1 cellular context compared by ENCODE assay signal in genomic region chr10:120436431-120437142, GRCh38.
TF ChIP-seq lines count a peak whose summit lies in the region.

No MANE protein-coding gene starts in this region.

TF ChIP-seq in GM23338, 12 proteins besides CTCF, POLR2A, EP300 and RAD21 (continued from another document):
- TF ChIP-seq, protein P1, sequence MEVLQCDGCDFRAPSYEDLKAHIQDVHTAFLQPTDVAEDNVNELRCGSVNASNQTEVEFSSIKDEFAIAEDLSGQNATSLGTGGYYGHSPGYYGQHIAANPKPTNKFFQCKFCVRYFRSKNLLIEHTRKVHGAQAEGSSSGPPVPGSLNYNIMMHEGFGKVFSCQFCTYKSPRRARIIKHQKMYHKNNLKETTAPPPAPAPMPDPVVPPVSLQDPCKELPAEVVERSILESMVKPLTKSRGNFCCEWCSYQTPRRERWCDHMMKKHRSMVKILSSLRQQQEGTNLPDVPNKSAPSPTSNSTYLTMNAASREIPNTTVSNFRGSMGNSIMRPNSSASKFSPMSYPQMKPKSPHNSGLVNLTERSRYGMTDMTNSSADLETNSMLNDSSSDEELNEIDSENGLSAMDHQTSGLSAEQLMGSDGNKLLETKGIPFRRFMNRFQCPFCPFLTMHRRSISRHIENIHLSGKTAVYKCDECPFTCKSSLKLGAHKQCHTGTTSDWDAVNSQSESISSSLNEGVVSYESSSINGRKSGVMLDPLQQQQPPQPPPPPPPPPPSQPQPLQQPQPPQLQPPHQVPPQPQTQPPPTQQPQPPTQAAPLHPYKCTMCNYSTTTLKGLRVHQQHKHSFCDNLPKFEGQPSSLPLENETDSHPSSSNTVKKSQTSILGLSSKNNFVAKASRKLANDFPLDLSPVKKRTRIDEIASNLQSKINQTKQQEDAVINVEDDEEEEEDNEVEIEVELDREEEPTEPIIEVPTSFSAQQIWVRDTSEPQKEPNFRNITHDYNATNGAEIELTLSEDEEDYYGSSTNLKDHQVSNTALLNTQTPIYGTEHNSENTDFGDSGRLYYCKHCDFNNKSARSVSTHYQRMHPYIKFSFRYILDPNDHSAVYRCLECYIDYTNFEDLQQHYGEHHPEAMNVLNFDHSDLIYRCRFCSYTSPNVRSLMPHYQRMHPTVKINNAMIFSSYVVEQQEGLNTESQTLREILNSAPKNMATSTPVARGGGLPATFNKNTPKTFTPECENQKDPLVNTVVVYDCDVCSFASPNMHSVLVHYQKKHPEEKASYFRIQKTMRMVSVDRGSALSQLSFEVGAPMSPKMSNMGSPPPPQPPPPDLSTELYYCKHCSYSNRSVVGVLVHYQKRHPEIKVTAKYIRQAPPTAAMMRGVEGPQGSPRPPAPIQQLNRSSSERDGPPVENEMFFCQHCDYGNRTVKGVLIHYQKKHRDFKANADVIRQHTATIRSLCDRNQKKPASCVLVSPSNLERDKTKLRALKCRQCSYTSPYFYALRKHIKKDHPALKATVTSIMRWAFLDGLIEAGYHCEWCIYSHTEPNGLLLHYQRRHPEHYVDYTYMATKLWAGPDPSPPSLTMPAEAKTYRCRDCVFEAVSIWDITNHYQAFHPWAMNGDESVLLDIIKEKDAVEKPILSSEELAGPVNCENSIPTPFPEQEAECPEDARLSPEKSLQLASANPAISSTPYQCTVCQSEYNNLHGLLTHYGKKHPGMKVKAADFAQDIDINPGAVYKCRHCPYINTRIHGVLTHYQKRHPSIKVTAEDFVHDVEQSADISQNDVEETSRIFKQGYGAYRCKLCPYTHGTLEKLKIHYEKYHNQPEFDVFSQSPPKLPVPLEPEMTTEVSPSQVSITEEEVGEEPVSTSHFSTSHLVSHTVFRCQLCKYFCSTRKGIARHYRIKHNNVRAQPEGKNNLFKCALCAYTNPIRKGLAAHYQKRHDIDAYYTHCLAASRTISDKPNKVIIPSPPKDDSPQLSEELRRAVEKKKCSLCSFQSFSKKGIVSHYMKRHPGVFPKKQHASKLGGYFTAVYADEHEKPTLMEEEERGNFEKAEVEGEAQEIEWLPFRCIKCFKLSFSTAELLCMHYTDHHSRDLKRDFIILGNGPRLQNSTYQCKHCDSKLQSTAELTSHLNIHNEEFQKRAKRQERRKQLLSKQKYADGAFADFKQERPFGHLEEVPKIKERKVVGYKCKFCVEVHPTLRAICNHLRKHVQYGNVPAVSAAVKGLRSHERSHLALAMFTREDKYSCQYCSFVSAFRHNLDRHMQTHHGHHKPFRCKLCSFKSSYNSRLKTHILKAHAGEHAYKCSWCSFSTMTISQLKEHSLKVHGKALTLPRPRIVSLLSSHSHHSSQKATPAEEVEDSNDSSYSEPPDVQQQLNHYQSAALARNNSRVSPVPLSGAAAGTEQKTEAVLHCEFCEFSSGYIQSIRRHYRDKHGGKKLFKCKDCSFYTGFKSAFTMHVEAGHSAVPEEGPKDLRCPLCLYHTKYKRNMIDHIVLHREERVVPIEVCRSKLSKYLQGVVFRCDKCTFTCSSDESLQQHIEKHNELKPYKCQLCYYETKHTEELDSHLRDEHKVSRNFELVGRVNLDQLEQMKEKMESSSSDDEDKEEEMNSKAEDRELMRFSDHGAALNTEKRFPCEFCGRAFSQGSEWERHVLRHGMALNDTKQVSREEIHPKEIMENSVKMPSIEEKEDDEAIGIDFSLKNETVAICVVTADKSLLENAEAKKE (CRISPR knock-in tag; IDR thresholded peaks at IDR 0.05), result no peak
- TF ChIP-seq ZNF331 (CRISPR knock-in tag; IDR thresholded peaks at IDR 0.05; ENCODE audit: low read depth) (no peak), JUNB (IDR thresholded peaks at IDR 0.05; ENCODE audit: unreplicated experiment) (no peak), NANOG (IDR thresholded peaks at IDR 0.05; ENCODE audit: borderline replicate concordance) (no peak), REST (IDR thresholded peaks at IDR 0.05; ENCODE audit: unreplicated experiment) (no peak), STAT1 (IDR thresholded peaks at IDR 0.05; ENCODE audit: unreplicated experiment) (no peak), ZNF114 (CRISPR knock-in tag; IDR thresholded peaks at IDR 0.05) (no peak), EZH2 (IDR thresholded peaks at IDR 0.05; ENCODE audit: low read depth, unreplicated experiment) (no peak), EZH2phosphoT487 (IDR thresholded peaks at IDR 0.05; ENCODE audit: unreplicated experiment) (no peak), ETS1 (IDR thresholded peaks at IDR 0.05) (no peak), CREB1 (CRISPR knock-in tag; IDR thresholded peaks at IDR 0.05; ENCODE audit: low read depth) (no peak)
